Comparison of ENCODE assay signal across 1 cellular context in the genomic region with DNA sequence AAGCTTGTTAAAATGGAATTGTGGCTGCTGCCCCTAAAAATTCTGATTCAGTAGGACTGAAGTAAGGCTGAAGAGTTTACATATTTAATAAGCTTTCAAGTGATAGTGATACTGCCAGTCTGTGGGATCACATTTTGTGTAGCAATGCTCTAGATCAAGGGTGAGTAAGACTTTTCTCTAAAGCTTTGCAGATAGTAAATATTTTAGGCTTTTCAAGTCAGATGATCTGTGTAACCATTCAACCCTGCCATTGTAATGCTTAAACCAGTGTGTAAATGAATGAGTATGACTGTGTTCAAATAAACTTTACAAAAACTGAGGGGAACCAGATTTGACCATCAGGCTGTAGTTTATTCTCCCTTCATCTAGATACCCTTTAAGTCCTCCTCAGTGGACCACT.
TF ChIP-seq lines count a peak whose summit lies in the region.

No MANE protein-coding gene starts in this region.

TF ChIP-seq in endothelial cell of umbilical vein, 7 proteins besides CTCF, POLR2A, EP300 and RAD21:
- no peak for TF ChIP-seq POLR2AphosphoS5 (IDR thresholded peaks at IDR 0.05; ENCODE audit: insufficient read depth, low read depth, low read length)
- TF ChIP-seq, protein P1, sequence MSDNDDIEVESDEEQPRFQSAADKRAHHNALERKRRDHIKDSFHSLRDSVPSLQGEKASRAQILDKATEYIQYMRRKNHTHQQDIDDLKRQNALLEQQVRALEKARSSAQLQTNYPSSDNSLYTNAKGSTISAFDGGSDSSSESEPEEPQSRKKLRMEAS (IDR thresholded peaks at IDR 0.05; ENCODE audit: insufficient read depth, insufficient read length): no peak
